Comparison of ENCODE assay signal across 22 cellular contexts in genomic region chr2:219030177-219030940, GRCh38. TPM values are rescaled to one million over a fixed set of nuclear protein-coding genes. Genes with fewer than 3 reads are reported as not detected.
"Had no signal": no experiment of that assay in that cellular context is flagged by ENCODE, and none has a peak within 500 bp of the region (broad histone marks: within the 10 kb centered on the region; RNA-seq: fewer than 3 reads in every experiment).

No MANE protein-coding gene starts in this region.

- H3K4me3 Mint-ChIP-seq: activated CD4-positive, alpha-beta memory T cell treated with anti-CD3 and anti-CD28 coated beads, Interleukin-2, amount 10 ng/mL, durations not matched to agents 7 days and 5 days; activated CD4-positive, alpha-beta T cell treated with anti-CD3 and anti-CD28 coated beads, Interleukin-2, amount 10 ng/mL, durations not matched to agents 7 days and 5 days; activated T-cell treated with anti-CD3 and anti-CD28 coated beads, Interleukin-2, amount 50 U/mL, for 24 hours; effector memory CD8-positive, alpha-beta T cell; stimulated activated naive CD8-positive, alpha-beta T cell treated with anti-CD3 and anti-CD28 coated beads, Interleukin-15, Interleukin-2, amounts not matched to agents 100 ng/mL and 50 ng/mL, for 24 hours; type B pancreatic cell had no signal

- H3K4me1 ChIP-seq: heart right ventricle, vagina had no signal

- H3K9me3 Mint-ChIP-seq: activated CD4-positive, alpha-beta memory T cell treated with anti-CD3 and anti-CD28 coated beads, Interleukin-2, amount 10 ng/mL, durations not matched to agents 7 days and 5 days; activated CD4-positive, alpha-beta T cell treated with anti-CD3 and anti-CD28 coated beads, Interleukin-2, amount 10 ng/mL, durations not matched to agents 7 days and 5 days; activated T-cell treated with anti-CD3 and anti-CD28 coated beads, Interleukin-2, amount 50 U/mL, for 24 hours; effector memory CD8-positive, alpha-beta T cell; stimulated activated naive CD8-positive, alpha-beta T cell treated with anti-CD3 and anti-CD28 coated beads, Interleukin-15, Interleukin-2, amounts not matched to agents 100 ng/mL and 50 ng/mL, for 24 hours; type B pancreatic cell had no signal

- H3K4me1 Mint-ChIP-seq: activated CD4-positive, alpha-beta memory T cell treated with anti-CD3 and anti-CD28 coated beads, Interleukin-2, amount 10 ng/mL, durations not matched to agents 7 days and 5 days; activated CD4-positive, alpha-beta T cell treated with anti-CD3 and anti-CD28 coated beads, Interleukin-2, amount 10 ng/mL, durations not matched to agents 7 days and 5 days; naive B cell had no signal

- DNase-seq: activated gamma-delta T cell, cortex of kidney had no signal

- H3K9me3 ChIP-seq: heart right ventricle, vagina had no signal

- H3K27ac Mint-ChIP-seq: activated CD4-positive, alpha-beta memory T cell treated with anti-CD3 and anti-CD28 coated beads, Interleukin-2, amount 10 ng/mL, durations not matched to agents 7 days and 5 days; activated CD4-positive, alpha-beta T cell treated with anti-CD3 and anti-CD28 coated beads, Interleukin-2, amount 10 ng/mL, durations not matched to agents 7 days and 5 days; activated T-cell treated with anti-CD3 and anti-CD28 coated beads, Interleukin-2, amount 50 U/mL, for 24 hours; effector memory CD8-positive, alpha-beta T cell; naive B cell; stimulated activated naive CD8-positive, alpha-beta T cell treated with anti-CD3 and anti-CD28 coated beads, Interleukin-15, Interleukin-2, amounts not matched to agents 100 ng/mL and 50 ng/mL, for 24 hours; type B pancreatic cell had no signal

- H3K36me3 Mint-ChIP-seq: naive B cell, type B pancreatic cell had no signal

- H3K36me3 ChIP-seq: brain microvascular endothelial cell, heart right ventricle, vagina had no signal

- H3K27ac ChIP-seq: brain microvascular endothelial cell, heart right ventricle, vagina had no signal

- H3K4me3 ChIP-seq: heart right ventricle, vagina had no signal

RNA-seq across cellular contexts. Expression of gene CFAP65, which starts 11.0 kb away (rescaled TPM):
- total RNA-seq: activated CD4-positive, alpha-beta memory T cell treated with anti-CD3 and anti-CD28 coated beads, Interleukin-2, amount 10 ng/mL, durations not matched to agents 7 days and 5 days; activated CD4-positive, alpha-beta T cell treated with anti-CD3 and anti-CD28 coated beads, Interleukin-2, amount 10 ng/mL, durations not matched to agents 7 days and 5 days; cardiac septum; chondrocyte; heart right ventricle; liver; right cardiac atrium; skeletal muscle tissue; subcutaneous adipose tissue; vagina had no signal
- polyA plus RNA-seq: heart right ventricle, liver, right cardiac atrium had no signal

RNA-seq across cellular contexts. Expression of gene IHH, which starts 30.4 kb away (rescaled TPM):
- total RNA-seq: activated CD4-positive, alpha-beta memory T cell treated with anti-CD3 and anti-CD28 coated beads, Interleukin-2, amount 10 ng/mL, durations not matched to agents 7 days and 5 days; activated CD4-positive, alpha-beta T cell treated with anti-CD3 and anti-CD28 coated beads, Interleukin-2, amount 10 ng/mL, durations not matched to agents 7 days and 5 days; astrocyte; cardiac septum; chondrocyte; right cardiac atrium; skeletal muscle tissue; vagina had no signal
- polyA plus RNA-seq: neural cell had no signal

RNA-seq across cellular contexts. Expression of gene CRYBA2, which starts 37.1 kb away (rescaled TPM):
- total RNA-seq: activated CD4-positive, alpha-beta memory T cell treated with anti-CD3 and anti-CD28 coated beads, Interleukin-2, amount 10 ng/mL, durations not matched to agents 7 days and 5 days; activated CD4-positive, alpha-beta T cell treated with anti-CD3 and anti-CD28 coated beads, Interleukin-2, amount 10 ng/mL, durations not matched to agents 7 days and 5 days; astrocyte; cardiac septum; chondrocyte; heart right ventricle; liver; mammary epithelial cell; right cardiac atrium; skeletal muscle tissue; subcutaneous adipose tissue; vagina had no signal
- polyA plus RNA-seq: heart right ventricle, liver, neural cell, right cardiac atrium had no signal

RNA-seq across cellular contexts. Expression of gene FEV, which starts 45.4 kb away (rescaled TPM):
- total RNA-seq: activated CD4-positive, alpha-beta memory T cell treated with anti-CD3 and anti-CD28 coated beads, Interleukin-2, amount 10 ng/mL, durations not matched to agents 7 days and 5 days; activated CD4-positive, alpha-beta T cell treated with anti-CD3 and anti-CD28 coated beads, Interleukin-2, amount 10 ng/mL, durations not matched to agents 7 days and 5 days; astrocyte; cardiac septum; chondrocyte; heart right ventricle; liver; mammary epithelial cell; right cardiac atrium; skeletal muscle tissue; subcutaneous adipose tissue; vagina had no signal
- polyA plus RNA-seq: esophagus, heart right ventricle, liver, mammary epithelial cell, neural cell, right cardiac atrium had no signal
